9 cellular contexts compared by ENCODE assay signal in genomic region chr18:5630057-5630765, GRCh38.
DNase-seq lines count a peak whose midpoint lies in the region; ATAC-seq, FAIRE-seq and TF ChIP-seq lines count a peak whose summit lies in the region.
"Had no signal": no experiment of that assay in that cellular context is flagged by ENCODE, and none has a peak within 500 bp of the region (broad histone marks: within the 10 kb centered on the region; RNA-seq: fewer than 3 reads in every experiment).

No MANE protein-coding gene starts in this region.

- H3K36me3 ChIP-seq in GM12878 (ENCODE audit: control insufficient read depth in 2 of 2, insufficient read depth in 2 of 2, low read length in 1 of 2) (no peaks in the 10 kb centered on the region), iPS-15b (ENCODE audit: control insufficient read depth, insufficient read depth, low read length) (no peaks in the 10 kb centered on the region)
- H3K36me3 ChIP-seq in CD8-positive, alpha-beta memory T cell (ENCODE audit: insufficient read depth, low read length): no peaks in the 10 kb centered on the region

- no peak for TF ChIP-seq RAD21 in GM12878 (IDR thresholded peaks at IDR 0.05; ENCODE audit: insufficient read depth, low read depth, low read length)

- H3K36me3 Mint-ChIP-seq in CD8-positive, alpha-beta memory T cell: peaks cover 0 to 2% (median 0%) of the 10 kb centered on the region in 3 donors

- H3K9me3 ChIP-seq in GM12878 (replicated peaks; ENCODE audit: control insufficient read depth, insufficient read depth, low read length) (no peaks in the 10 kb centered on the region), iPS-15b (ENCODE audit: control insufficient read depth, insufficient read depth, low read length) (no peaks in the 10 kb centered on the region)
- H3K9me3 ChIP-seq in CD8-positive, alpha-beta memory T cell (ENCODE audit: low read length): no peaks in the 10 kb centered on the region

- SMC1A ChIA-PET in GM12878 (lab: Charles Lee; ENCODE audit: uncharacterized antibody, unreplicated experiment): no interaction called here

- H3K4me1 ChIP-seq in GM12878 (ENCODE audit: control insufficient read depth, insufficient read depth, low read length): no peaks in the 10 kb centered on the region
- H3K4me1 ChIP-seq in iPS-15b (ENCODE audit: control insufficient read depth, insufficient read depth, low read length): peaks cover 3% of the 10 kb centered on the region
- H3K4me1 ChIP-seq in CD8-positive, alpha-beta memory T cell (ENCODE audit: insufficient read depth, low read length): no peaks in the 10 kb centered on the region

- H3K4me1 Mint-ChIP-seq in CD8-positive, alpha-beta memory T cell: peaks cover 4 to 9% (median 5%) of the 10 kb centered on the region in 3 donors

- no peak overlapping the region for H3K27ac ChIP-seq in GM12878 (ENCODE audit: control insufficient read depth, insufficient read depth)
- H3K27ac ChIP-seq in CD8-positive, alpha-beta memory T cell (ENCODE audit: low read depth, low read length): no peak overlapping the region

- POLR2A ChIA-PET in GM12878 (lab: Charles Lee): no interaction called here
- POLR2A ChIA-PET in CD8-positive, alpha-beta memory T cell (lab: Charles Lee): no interaction called here

- peak; percentile 53 for DNase-seq in NCI-H1694 (lab: John Stamatoyannopoulos, UW)
- DNase-seq in NCI-H1694 treated with DMSO at 0.1 percent for 48 hours (lab: John Stamatoyannopoulos, UW): no peak
- peak; percentile 93 for DNase-seq in NCI-H510A (lab: John Stamatoyannopoulos, UW)
- no peak for DNase-seq in GM12878 (ENCODE audit: low read depth, low spot score)
- peak; percentile 30 for DNase-seq in retinal pigment epithelial cell (ENCODE audit: low read depth)
- DNase-seq in CD8-positive, alpha-beta memory T cell: no peak

- no peaks in the 10 kb centered on the region for H3K79me2 ChIP-seq in GM12878 (ENCODE audit: control insufficient read depth, insufficient read depth, low read length)

- CTCF ChIA-PET in GM12878 (lab: Yijun Ruan, JAX): no interaction called here
- CTCF ChIA-PET in CD8-positive, alpha-beta memory T cell (lab: Charles Lee): no interaction called here

- H3K27me3 Mint-ChIP-seq in CD8-positive, alpha-beta memory T cell: peaks cover 19 to 31% of the 10 kb centered on the region in 2 donors

- H4K20me1 ChIP-seq in GM12878 (ENCODE audit: control insufficient read depth, insufficient read depth): no peaks in the 10 kb centered on the region

- RAD21 ChIA-PET in GM12878 (lab: Charles Lee; ENCODE audit: unreplicated experiment): no interaction called here

- H3K9ac ChIP-seq in GM12878 (ENCODE audit: control insufficient read depth, insufficient read depth, low read length) (no peak overlapping the region), iPS-15b (ENCODE audit: low read depth, low read length) (no peak overlapping the region)

- no TSS peak for BruUV-seq in GM12878 (replicated peaks; lab: Mats Ljungman, UMichigan)

- intact Hi-C loops in GM12878 (cut with micrococcal nuclease; ENCODE audit: unreplicated experiment): no loop called here

- peaks cover 0 to 2% (median 0%) of the 10 kb centered on the region in 5 donors for H3K9me3 Mint-ChIP-seq in CD8-positive, alpha-beta memory T cell

- H2AFZ ChIP-seq in GM12878 (ENCODE audit: control insufficient read depth, low read depth, low read length): no peak overlapping the region

- no peak overlapping the region for H3K4me3 Mint-ChIP-seq in CD8-positive, alpha-beta memory T cell

- 12% methylated on average over 56 of the region's 72 CpGs for WGBS in GM12878 (ENCODE audit: insufficient coverage, insufficient replicate concordance, low lambda C conversion rate, missing lambda C conversion rate)

- TF ChIP-seq EP300 in GM12878 (IDR thresholded peaks at IDR 0.05; ENCODE audit: borderline replicate concordance in 1 of 2, control insufficient read depth in 1 of 2, low read depth in 2 of 2, low read length in 2 of 2): no peak

- no peak for FAIRE-seq in GM12878 (lab: Jason Lieb, UNC)
- FAIRE-seq: A204.1 had no signal

- TF ChIP-seq CTCF in GM12878 (IDR thresholded peaks at IDR 0.05 in 2 of 3, conservative IDR thresholded peaks at IDR 0.05 in 1 of 3; ENCODE audit: control insufficient read depth in 2 of 3, extremely low read depth in 1 of 3, insufficient read depth in 1 of 3, low read depth in 3 of 3, low read length in 3 of 3) (no peak), retinal pigment epithelial cell (conservative IDR thresholded peaks at IDR 0.05; ENCODE audit: low read depth, low read length) (no peak)

- in situ Hi-C loops in GM12878 (cut with MboI): no loop called here

- no peak for TF ChIP-seq POLR2A in GM12878 (IDR thresholded peaks at IDR 0.05; ENCODE audit: low read depth, low read length)

- no peak overlapping the region for H3K27ac Mint-ChIP-seq in CD8-positive, alpha-beta memory T cell

- ATAC-seq in HG02870 (IDR thresholded peaks at IDR 0.05; ENCODE audit: unreplicated experiment) (peak; percentile 79), GM12878 (peak; percentile 73)

- peaks cover 4 to 16% of the 10 kb centered on the region in 2 experiments for H3K27me3 ChIP-seq in GM12878 (replicated peaks in 1 of 2; ENCODE audit: control insufficient read depth in 2 of 2, insufficient read depth in 2 of 2, low read length in 1 of 2)
- peaks cover 71% of the 10 kb centered on the region for H3K27me3 ChIP-seq in iPS-15b (ENCODE audit: control insufficient read depth, insufficient read depth, low read length)
- H3K27me3 ChIP-seq in CD8-positive, alpha-beta memory T cell (ENCODE audit: insufficient read depth, low read length, poor library complexity, severe bottlenecking): peaks cover 10% of the 10 kb centered on the region

- H3K4me3 ChIP-seq in GM12878 (no peak overlapping the region), iPS-15b (ENCODE audit: low read depth, low read length) (peak overlapping the region; percentile 61), retinal pigment epithelial cell (ENCODE audit: low read length) (peak overlapping the region; percentile 59)
- H3K4me3 ChIP-seq in CD8-positive, alpha-beta memory T cell (ENCODE audit: low read length): no peak overlapping the region

- H3K4me2 ChIP-seq in GM12878 (ENCODE audit: control insufficient read depth, insufficient read depth): no peak overlapping the region; the same call in 1 of the 2 replicates

TF ChIP-seq in GM12878, 131 proteins besides CTCF, POLR2A, EP300 and RAD21:
- TF ChIP-seq POLR2AphosphoS5 (IDR thresholded peaks at IDR 0.05; ENCODE audit: low read length) (no peak), SUZ12 (IDR thresholded peaks at IDR 0.05; ENCODE audit: unreplicated experiment) (peak; percentile 40)

Comparison
In these comparisons a context has a peak if more than half of its experiments do, and no peak if none do; other contexts are left out.
1. DNase-seq: peak in NCI-H1694 (single experiment), NCI-H510A (single experiment) and retinal pigment epithelial cell (single experiment); none in NCI-H1694 treated with DMSO at 0.1 percent for 48 hours (single experiment), GM12878 (single experiment) and CD8-positive, alpha-beta memory T cell (0 of 5).
2. H3K4me3 ChIP-seq: peak in iPS-15b (single experiment) and retinal pigment epithelial cell (single experiment); none in GM12878 (single experiment) and CD8-positive, alpha-beta memory T cell (single experiment).